In genomic region chr4:86043755-86044592, GRCh38 we compare ENCODE assay signal across 8 cellular contexts.
A peak's percentile ranks its signal among the peaks of the same experiment; 100 is the strongest.
DNase-seq lines count a peak whose midpoint lies in the region; ATAC-seq and TF ChIP-seq lines count a peak whose summit lies in the region.

No MANE protein-coding gene starts in this region.

- TF ChIP-seq CTCF in Loucy (conservative IDR thresholded peaks at IDR 0.05; ENCODE audit: low read length) (peak; percentile 83), SK-N-SH (IDR thresholded peaks at IDR 0.05) (peak; percentile 79), parathyroid adenoma (IDR thresholded peaks at IDR 0.05) (peak; percentile 51)

- no peaks in the 10 kb centered on the region for H3K79me2 ChIP-seq in Loucy (ENCODE audit: insufficient read depth, low read length)
- no peaks in the 10 kb centered on the region for H3K79me2 ChIP-seq in SK-N-SH (ENCODE audit: insufficient read depth)
- H3K79me2 ChIP-seq in parathyroid adenoma, result no peaks in the 10 kb centered on the region

- H3K9me2 ChIP-seq in Loucy (replicated peaks; ENCODE audit: low read depth, low read length), result no peaks in the 10 kb centered on the region
- H3K9me2 ChIP-seq in SK-N-SH, result no peaks in the 10 kb centered on the region

- peaks cover 0 to 2% of the 10 kb centered on the region in 2 donors for H3K9me3 Mint-ChIP-seq in effector memory CD8-positive, alpha-beta T cell

- H2AFZ ChIP-seq in Loucy (ENCODE audit: low read length), result peak overlapping the region; percentile 68
- H2AFZ ChIP-seq in SK-N-SH (ENCODE audit: low read depth), result peak overlapping the region; percentile 50
- H2AFZ ChIP-seq in parathyroid adenoma, result peak overlapping the region; percentile 41

- H3K4me1 ChIP-seq in Loucy (ENCODE audit: insufficient read depth, low read length, poor library complexity, severe bottlenecking) (peaks cover 8% of the 10 kb centered on the region), SK-N-SH (ENCODE audit: control insufficient read depth in 1 of 2, insufficient read depth in 2 of 2, low read depth in 1 of 2, low read length in 1 of 2) (no peaks in the 10 kb centered on the region; a peak in 1 of 4 replicates), parathyroid adenoma (no peaks in the 10 kb centered on the region)

- H3K36me3 ChIP-seq in Loucy (ENCODE audit: insufficient read depth, low read length) (no peaks in the 10 kb centered on the region), SK-N-SH (replicated peaks in 1 of 2; ENCODE audit: control insufficient read depth in 1 of 2, insufficient read depth in 2 of 2, low read length in 1 of 2) (no peaks in the 10 kb centered on the region), parathyroid adenoma (ENCODE audit: control insufficient read depth, insufficient read depth, low read length) (no peaks in the 10 kb centered on the region)

- H4K20me1 ChIP-seq in Loucy (ENCODE audit: insufficient read depth, low read length, poor library complexity, severe bottlenecking), result no peaks in the 10 kb centered on the region
- H4K20me1 ChIP-seq in SK-N-SH (ENCODE audit: insufficient read depth), result no peaks in the 10 kb centered on the region

- H3K4me3 ChIP-seq in Loucy (ENCODE audit: low read length, poor library complexity, severe bottlenecking), result peak overlapping the region; percentile 34
- H3K4me3 ChIP-seq in SK-N-SH (ENCODE audit: low read depth in 2 of 2, low read length in 1 of 2), result no peak overlapping the region
- no peak overlapping the region for H3K4me3 ChIP-seq in parathyroid adenoma (ENCODE audit: low read depth, low read length)

- WGBS in SK-N-SH (ENCODE audit: low lambda C conversion rate), result 17% methylated on average over 8 of the region's 8 CpGs

- H3K27ac ChIP-seq in SK-N-SH (ENCODE audit: low read depth in 2 of 2, low read length in 1 of 2), result no peak overlapping the region; a peak in 1 of 4 replicates
- no peak overlapping the region for H3K27ac ChIP-seq in parathyroid adenoma

- no peak overlapping the region for H3K9ac ChIP-seq in Loucy (ENCODE audit: low read depth, low read length, poor library complexity, severe bottlenecking)
- H3K9ac ChIP-seq in SK-N-SH, result no peak overlapping the region
- no peak overlapping the region for H3K9ac ChIP-seq in parathyroid adenoma

- H3K4me3 Mint-ChIP-seq in effector memory CD8-positive, alpha-beta T cell, result no peak overlapping the region

- no peaks in the 10 kb centered on the region for H3K27me3 Mint-ChIP-seq in effector memory CD8-positive, alpha-beta T cell

- H3K9me3 ChIP-seq in Loucy (ENCODE audit: insufficient read depth, low read depth, low read length) (no peaks in the 10 kb centered on the region), SK-N-SH (no peaks in the 10 kb centered on the region), parathyroid adenoma (ENCODE audit: control insufficient read depth, low read length) (no peaks in the 10 kb centered on the region)

- peak; percentile 87 for TF ChIP-seq RAD21 in SK-N-SH (IDR thresholded peaks at IDR 0.05; ENCODE audit: low read length)

- peak; percentile 69 for ATAC-seq in GM21367 (IDR thresholded peaks at IDR 0.05; ENCODE audit: unreplicated experiment)
- no peak for ATAC-seq in effector memory CD8-positive, alpha-beta T cell (replicated peaks)

- no peak for TF ChIP-seq EP300 in SK-N-SH (IDR thresholded peaks at IDR 0.05; ENCODE audit: borderline replicate concordance in 1 of 2, low read depth in 1 of 2, low read length in 1 of 2)

- CTCF ChIA-PET in SK-N-SH (lab: Yijun Ruan, JAX), result interaction anchor here (0.6 to 16.5 kb wide), 32 partner anchors 8 to 960 kb away, joined by 3 to 159 read pairs (median 3); no protein-coding TSS in a partner anchor

- no peak overlapping the region for H3K27ac Mint-ChIP-seq in effector memory CD8-positive, alpha-beta T cell

- no peaks in the 10 kb centered on the region for H3K36me3 Mint-ChIP-seq in effector memory CD8-positive, alpha-beta T cell (ENCODE audit: insufficient read depth)

- no peaks in the 10 kb centered on the region for H3K27me3 ChIP-seq in Loucy (ENCODE audit: insufficient read depth, low read length, poor library complexity, severe bottlenecking)
- no peaks in the 10 kb centered on the region for H3K27me3 ChIP-seq in SK-N-SH (ENCODE audit: insufficient read depth)
- H3K27me3 ChIP-seq in parathyroid adenoma (ENCODE audit: control insufficient read depth, insufficient read depth, low read length), result no peaks in the 10 kb centered on the region

- H3K4me2 ChIP-seq in Loucy (ENCODE audit: low read depth, low read length, poor library complexity, severe bottlenecking) (peak overlapping the region; percentile 49), SK-N-SH (0 out of 2 replicates have a peak overlapping the region, but pooled peaks have one; percentile 25), parathyroid adenoma (ENCODE audit: low read length) (no peak overlapping the region)

- H3K4me1 Mint-ChIP-seq in effector memory CD8-positive, alpha-beta T cell (ENCODE audit: low read depth in 2 of 2), result no peaks in the 10 kb centered on the region

- POLR2A ChIA-PET in SK-N-SH (lab: Yijun Ruan, JAX), result no interaction called here

- H3F3A ChIP-seq in Loucy (ENCODE audit: low read depth) (no peaks in the 10 kb centered on the region), SK-N-SH (replicated peaks; ENCODE audit: insufficient read depth) (no peaks in the 10 kb centered on the region)

- DNase-seq in DMS114 treated with DMSO at 0.1 percent for 48 hours (lab: John Stamatoyannopoulos, UW; ENCODE audit: unreplicated experiment), result peak; percentile 1
- peak; percentile 23 for DNase-seq in SK-N-SH
- DNase-seq in fibroblast of peridontal ligament (ENCODE audit: extremely low read depth), result peak; percentile 83
- DNase-seq in effector memory CD8-positive, alpha-beta T cell, result no peak
- DNase-seq in stimulated activated naive CD4-positive, alpha-beta T cell treated with Interleukin-2 at 50 U/mL for 16 hours (lab: John Stamatoyannopoulos, UW), result no peak

TF ChIP-seq in SK-N-SH, 30 proteins besides CTCF, POLR2A, EP300 and RAD21:
- TF ChIP-seq TAF1 (IDR thresholded peaks at IDR 0.05; ENCODE audit: borderline replicate concordance, low read depth, low read length), result no peak
- TF ChIP-seq, protein P1, sequence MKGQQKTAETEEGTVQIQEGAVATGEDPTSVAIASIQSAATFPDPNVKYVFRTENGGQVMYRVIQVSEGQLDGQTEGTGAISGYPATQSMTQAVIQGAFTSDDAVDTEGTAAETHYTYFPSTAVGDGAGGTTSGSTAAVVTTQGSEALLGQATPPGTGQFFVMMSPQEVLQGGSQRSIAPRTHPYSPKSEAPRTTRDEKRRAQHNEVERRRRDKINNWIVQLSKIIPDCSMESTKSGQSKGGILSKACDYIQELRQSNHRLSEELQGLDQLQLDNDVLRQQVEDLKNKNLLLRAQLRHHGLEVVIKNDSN (IDR thresholded peaks at IDR 0.05; ENCODE audit: borderline replicate concordance, low read depth), result no peak
- TF ChIP-seq SMC3 (IDR thresholded peaks at IDR 0.05; ENCODE audit: low read depth, low read length), result peak; percentile 74
- 0 out of 2 replicates have a peak, but pooled peaks have one; percentile 12 for TF ChIP-seq TEAD4 (IDR thresholded peaks at IDR 0.05; ENCODE audit: borderline replicate concordance, insufficient read depth)

Comparison
In these comparisons a context has a peak if more than half of its experiments do, and no peak if none do; other contexts are left out.
1. DNase-seq: peak in DMS114 treated with DMSO at 0.1 percent for 48 hours (single experiment), SK-N-SH (single experiment) and fibroblast of peridontal ligament (single experiment); none in effector memory CD8-positive, alpha-beta T cell (0 of 3) and stimulated activated naive CD4-positive, alpha-beta T cell treated with Interleukin-2 at 50 U/mL for 16 hours (single experiment).
2. Peak in every context shown above with its lines, with median percentiles within 50 percentile points of each other: H2AFZ ChIP-seq and CTCF ChIP-seq.